Comparison of ENCODE assay signal across 9 cellular contexts in the genomic region with DNA sequence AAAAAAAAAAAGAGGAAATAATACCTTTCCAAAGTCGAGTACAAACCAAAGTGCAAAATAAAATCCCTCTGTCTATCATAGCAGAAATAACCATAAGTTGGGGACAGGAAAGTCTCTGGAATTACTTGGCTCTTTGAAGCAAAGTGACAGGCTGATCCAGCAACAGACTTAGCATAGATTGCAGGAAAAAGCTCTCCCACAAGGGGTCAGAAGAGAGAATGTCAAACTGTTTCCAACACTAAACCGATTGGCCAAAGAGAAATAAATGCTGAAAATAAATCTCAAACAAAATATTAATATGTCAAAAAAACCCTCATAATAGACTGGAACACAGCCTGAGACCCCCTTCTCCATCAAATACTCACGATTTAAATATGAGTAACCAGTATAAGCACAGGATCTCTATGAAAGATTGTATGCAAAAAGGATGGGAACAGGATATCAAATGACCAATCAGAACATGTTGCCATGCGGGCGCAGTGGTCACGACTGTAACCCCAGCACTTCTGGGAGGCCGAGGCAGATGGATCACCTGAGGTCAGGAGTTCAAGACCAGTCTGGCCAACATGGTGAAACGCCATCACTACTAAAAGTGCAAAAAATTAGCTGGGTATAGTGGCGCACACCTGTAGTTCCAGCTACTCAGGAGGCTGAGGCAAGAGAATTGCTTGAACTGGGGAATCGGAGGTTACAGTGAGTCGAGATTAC.
DNase-seq lines count a peak whose midpoint lies in the region; ATAC-seq and TF ChIP-seq lines count a peak whose summit lies in the region.
"Had no signal": no experiment of that assay in that cellular context is flagged by ENCODE, and none has a peak within 500 bp of the region (broad histone marks: within the 10 kb centered on the region; RNA-seq: fewer than 3 reads in every experiment).

No MANE protein-coding gene starts in this region.

- no peaks in the 10 kb centered on the region for H3K4me1 ChIP-seq in lower lobe of right lung

- no peaks in the 10 kb centered on the region for H3K36me3 ChIP-seq in lower lobe of right lung

- intact Hi-C loops in lower lobe of right lung (cut with DNase I): no loop called here

- H3K27ac ChIP-seq in HL-60 (replicated peaks): no peak overlapping the region
- H3K27ac ChIP-seq in lower lobe of right lung: no peak overlapping the region

- H3K9me3 Mint-ChIP-seq in WTC11: peaks cover 17% of the 10 kb centered on the region

- peaks cover 8% of the 10 kb centered on the region for H3K4me1 Mint-ChIP-seq in WTC11

- H3K9me3 ChIP-seq in lower lobe of right lung: no peaks in the 10 kb centered on the region
- H3K9me3 ChIP-seq: mucosa of descending colon had no signal

- TF ChIP-seq CTCF in HL-60 (IDR thresholded peaks at IDR 0.05; ENCODE audit: insufficient read depth, low read length) (peak; percentile 6), WTC11 (IDR thresholded peaks at IDR 0.05) (no peak), lower lobe of right lung (IDR thresholded peaks at IDR 0.05) (peak; percentile 28)

- CTCF ChIA-PET in WTC11 (lab: Charles Lee): interaction anchor here (0.6 to 1.2 kb wide), 9 partner anchors 30 to 1645 kb away, joined by 3 to 5 read pairs (median 3); no protein-coding TSS in a partner anchor

- H3K27ac Mint-ChIP-seq in WTC11: no peak overlapping the region

- H3K27me3 ChIP-seq in HL-60 (ENCODE audit: insufficient read depth, poor library complexity, severe bottlenecking): no peaks in the 10 kb centered on the region
- no peaks in the 10 kb centered on the region for H3K27me3 ChIP-seq in lower lobe of right lung (ENCODE audit: low read depth)

- ATAC-seq in WTC11 (peak; percentile 58; the same call in 1 of the 2 replicates), lower lobe of right lung (no peak), GM21737 (IDR thresholded peaks at IDR 0.05; ENCODE audit: unreplicated experiment) (no peak)
- ATAC-seq: mucosa of descending colon had no signal

- DNase-seq in GM03348 (ENCODE audit: low spot score): peak; percentile 18
- DNase-seq in HL-60 (ENCODE audit: low read depth in 1 of 2, low spot score in 1 of 2): peak in 1 of 2 experiments; percentile 7
- no peak for DNase-seq in WTC11 (ENCODE audit: low spot score)
- DNase-seq in lower lobe of right lung: no peak
- DNase-seq in NCI-H2029 (lab: John Stamatoyannopoulos, UW): no peak
- DNase-seq in DMS79 (lab: John Stamatoyannopoulos, UW): no peak
- no peak for DNase-seq in NCI-H1436 (lab: John Stamatoyannopoulos, UW)

- H3K27me3 Mint-ChIP-seq in WTC11 (ENCODE audit: low read depth): no peaks in the 10 kb centered on the region

- peaks cover 13% of the 10 kb centered on the region for H3K36me3 Mint-ChIP-seq in WTC11

- H3K4me3 Mint-ChIP-seq in WTC11: no peak overlapping the region

- H3K4me3 ChIP-seq in HL-60 (replicated peaks; ENCODE audit: insufficient read depth, low read length) (no peak overlapping the region), lower lobe of right lung (no peak overlapping the region)
- H3K4me3 ChIP-seq: mucosa of descending colon had no signal

- POLR2A ChIA-PET in WTC11 (lab: Charles Lee): interaction anchor here (0.7 kb wide), 1 partner anchor 158 kb away, joined by 5 read pairs; no protein-coding TSS in a partner anchor

TF ChIP-seq in WTC11, 78 proteins besides CTCF, POLR2A, EP300 and RAD21:
- TF ChIP-seq, protein P1, sequence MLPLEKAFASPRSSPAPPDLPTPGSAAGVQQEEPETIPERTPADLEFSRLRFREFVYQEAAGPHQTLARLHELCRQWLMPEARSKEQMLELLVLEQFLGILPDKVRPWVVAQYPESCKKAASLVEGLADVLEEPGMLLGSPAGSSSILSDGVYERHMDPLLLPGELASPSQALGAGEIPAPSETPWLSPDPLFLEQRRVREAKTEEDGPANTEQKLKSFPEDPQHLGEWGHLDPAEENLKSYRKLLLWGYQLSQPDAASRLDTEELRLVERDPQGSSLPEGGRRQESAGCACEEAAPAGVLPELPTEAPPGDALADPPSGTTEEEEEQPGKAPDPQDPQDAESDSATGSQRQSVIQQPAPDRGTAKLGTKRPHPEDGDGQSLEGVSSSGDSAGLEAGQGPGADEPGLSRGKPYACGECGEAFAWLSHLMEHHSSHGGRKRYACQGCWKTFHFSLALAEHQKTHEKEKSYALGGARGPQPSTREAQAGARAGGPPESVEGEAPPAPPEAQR (CRISPR knock-in tag; IDR thresholded peaks at IDR 0.05): no peak
- no peak for TF ChIP-seq ZNF121 (CRISPR knock-in tag; IDR thresholded peaks at IDR 0.05)
- TF ChIP-seq NFATC4 (CRISPR knock-in tag; IDR thresholded peaks at IDR 0.05): no peak
- TF ChIP-seq PRRX2 (CRISPR knock-in tag; IDR thresholded peaks at IDR 0.05): no peak
- no peak for TF ChIP-seq NFYB (CRISPR knock-in tag; conservative IDR thresholded peaks at IDR 0.05; ENCODE audit: low read depth)
- TF ChIP-seq, protein P2, sequence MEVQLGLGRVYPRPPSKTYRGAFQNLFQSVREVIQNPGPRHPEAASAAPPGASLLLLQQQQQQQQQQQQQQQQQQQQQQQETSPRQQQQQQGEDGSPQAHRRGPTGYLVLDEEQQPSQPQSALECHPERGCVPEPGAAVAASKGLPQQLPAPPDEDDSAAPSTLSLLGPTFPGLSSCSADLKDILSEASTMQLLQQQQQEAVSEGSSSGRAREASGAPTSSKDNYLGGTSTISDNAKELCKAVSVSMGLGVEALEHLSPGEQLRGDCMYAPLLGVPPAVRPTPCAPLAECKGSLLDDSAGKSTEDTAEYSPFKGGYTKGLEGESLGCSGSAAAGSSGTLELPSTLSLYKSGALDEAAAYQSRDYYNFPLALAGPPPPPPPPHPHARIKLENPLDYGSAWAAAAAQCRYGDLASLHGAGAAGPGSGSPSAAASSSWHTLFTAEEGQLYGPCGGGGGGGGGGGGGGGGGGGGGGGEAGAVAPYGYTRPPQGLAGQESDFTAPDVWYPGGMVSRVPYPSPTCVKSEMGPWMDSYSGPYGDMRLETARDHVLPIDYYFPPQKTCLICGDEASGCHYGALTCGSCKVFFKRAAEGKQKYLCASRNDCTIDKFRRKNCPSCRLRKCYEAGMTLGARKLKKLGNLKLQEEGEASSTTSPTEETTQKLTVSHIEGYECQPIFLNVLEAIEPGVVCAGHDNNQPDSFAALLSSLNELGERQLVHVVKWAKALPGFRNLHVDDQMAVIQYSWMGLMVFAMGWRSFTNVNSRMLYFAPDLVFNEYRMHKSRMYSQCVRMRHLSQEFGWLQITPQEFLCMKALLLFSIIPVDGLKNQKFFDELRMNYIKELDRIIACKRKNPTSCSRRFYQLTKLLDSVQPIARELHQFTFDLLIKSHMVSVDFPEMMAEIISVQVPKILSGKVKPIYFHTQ (CRISPR knock-in tag; IDR thresholded peaks at IDR 0.05): no peak
- TF ChIP-seq TEAD1 (CRISPR knock-in tag; IDR thresholded peaks at IDR 0.05): no peak
